Comparison of ENCODE assay signal across 34 cellular contexts in genomic region chr6:8678466-8678865, GRCh38.
"Had no signal": no experiment of that assay in that cellular context is flagged by ENCODE, and none has a peak within 500 bp of the region (broad histone marks: within the 10 kb centered on the region; RNA-seq: fewer than 3 reads in every experiment).

No MANE protein-coding gene starts in this region.

- H3K27me3 ChIP-seq: adrenal gland, ascending aorta, body of pancreas, brain microvascular endothelial cell, breast epithelium, cardiac muscle cell had no signal

- H3K4me1 ChIP-seq: adrenal gland, ascending aorta, body of pancreas, breast epithelium had no signal

- H3K27ac ChIP-seq: adrenal gland, ascending aorta, body of pancreas, brain microvascular endothelial cell, breast epithelium, cardiac muscle cell had no signal

- H3K4me3 ChIP-seq: adrenal gland, ascending aorta, body of pancreas, breast epithelium, cardiac muscle cell had no signal

- H3K36me3 ChIP-seq: adrenal gland, ascending aorta, brain microvascular endothelial cell, breast epithelium, cardiac muscle cell had no signal

- H3K9me3 ChIP-seq: adrenal gland, ascending aorta, body of pancreas, breast epithelium had no signal

- DNase-seq: activated effector memory CD4-positive, alpha-beta T cell treated with anti-CD3 and anti-CD28 coated beads, Interleukin-2, amount 50 U/mL, for 16 hours; activated effector memory CD4-positive, alpha-beta T cell treated with Interleukin-2 at 50 U/mL for 16 hours; activated gamma-delta T cell; activated gamma-delta T cell treated with Interleukin-2 at 50 U/mL for 16 hours; activated naive CD4-positive, alpha-beta T cell; activated naive CD4-positive, alpha-beta T cell treated with anti-CD3 and anti-CD28 coated beads for 36 hours; activated naive CD4-positive, alpha-beta T cell treated with anti-CD3 and anti-CD28 coated beads, Interleukin-2, amount 10 ng/mL, durations not matched to agents 7 days and 5 days; activated naive CD4-positive, alpha-beta T cell treated with anti-CD3 and anti-CD28 coated beads, Interleukin-2, amount 50 U/mL, for 16 hours; activated naive CD4-positive, alpha-beta T cell treated with Interleukin-2 at 50 U/mL for 16 hours; activated naive CD8-positive, alpha-beta T cell treated with anti-CD3 and anti-CD28 coated beads for 36 hours; activated naive CD8-positive, alpha-beta T cell treated with anti-CD3 and anti-CD28 coated beads, Interleukin-2, amount 10 ng/mL, durations not matched to agents 7 days and 5 days; activated naive CD8-positive, alpha-beta T cell treated with anti-CD3 and anti-CD28 coated beads, Interleukin-2, amount 50 U/mL, for 24 hours; activated T-cell treated with anti-CD3 and anti-CD28 coated beads, Interleukin-2, amount 50 U/mL, for 1 hour; activated T-cell treated with anti-CD3 and anti-CD28 coated beads, Interleukin-2, amount 50 U/mL, for 24 hours; activated T-cell treated with anti-CD3 and anti-CD28 coated beads, Interleukin-2, amount 50 U/mL, for 4 hours; activated T-cell treated with anti-CD3 and anti-CD28 coated beads, Interleukin-2, amount 50 U/mL, for 48 hours; activated T-cell treated with anti-CD3 and anti-CD28 coated beads, Interleukin-2, amount 50 U/mL, for 72 hours; adrenal gland; amniotic stem cell; amygdala; anterior cingulate cortex; aorta; body of pancreas; brain microvascular endothelial cell; caudate nucleus; central memory CD4-positive, alpha-beta T cell; cerebellar nuclear complex had no signal

- ATAC-seq: activated naive CD4-positive, alpha-beta T cell treated with anti-CD3 and anti-CD28 coated beads, Interleukin-2, amount 50 U/mL, for 72 hours; activated naive CD8-positive, alpha-beta T cell treated with anti-CD3 and anti-CD28 coated beads, Interleukin-2, amount 50 U/mL, for 24 hours; activated T-cell treated with anti-CD3 and anti-CD28 coated beads, Interleukin-2, amount 50 U/mL, for 4 hours; activated T-cell treated with anti-CD3 and anti-CD28 coated beads, Interleukin-2, amount 50 U/mL, for 72 hours; activated T-helper 17 cell treated with anti-CD3 and anti-CD28 coated beads, Interleukin-2, amount 50 U/mL, for 72 hours; body of pancreas had no signal

- FAIRE-seq: astrocyte, bronchial epithelial cell had no signal
